In genomic region chrX:153804100-153804595, GRCh38 we compare ENCODE assay signal across 10 cellular contexts. TPM values are rescaled to one million over a fixed set of nuclear protein-coding genes. Genes with fewer than 3 reads are reported as not detected.
"Had no signal": no experiment of that assay in that cellular context is flagged by ENCODE, and none has a peak within 500 bp of the region (broad histone marks: within the 10 kb centered on the region; RNA-seq: fewer than 3 reads in every experiment).

No MANE protein-coding gene starts in this region.

- H3K9me3 ChIP-seq: HAP-1 had no signal

- H3K4me3 ChIP-seq: GM23338, HAP-1, K562 had no signal

- ATAC-seq: GM23338, HCT116, HepG2, K562 had no signal

- H3K27ac ChIP-seq: HL-60 had no signal

- H3K4me1 ChIP-seq: HAP-1 had no signal

- H2AFZ ChIP-seq: GM23338 had no signal

- H3K4me2 ChIP-seq: GM23338 had no signal

- DNase-seq: H7, HFFc6, KG1 had no signal

RNA-seq across cellular contexts. Expression of gene SRPK3, which starts 23.3 kb away (rescaled TPM):
- total RNA-seq: GM23338, H7, HT1080 had no signal

RNA-seq across cellular contexts. Expression of gene PDZD4, which starts 26.2 kb away (rescaled TPM):
- total RNA-seq: HepG2, HFFc6 had no signal
- polyA plus RNA-seq: HepG2 had no signal

RNA-seq across cellular contexts. Expression of gene PLXNB3, which starts 40.1 kb away (rescaled TPM):
- total RNA-seq: H7 had no signal
